8 cellular contexts compared by ENCODE assay signal in the genomic region with DNA sequence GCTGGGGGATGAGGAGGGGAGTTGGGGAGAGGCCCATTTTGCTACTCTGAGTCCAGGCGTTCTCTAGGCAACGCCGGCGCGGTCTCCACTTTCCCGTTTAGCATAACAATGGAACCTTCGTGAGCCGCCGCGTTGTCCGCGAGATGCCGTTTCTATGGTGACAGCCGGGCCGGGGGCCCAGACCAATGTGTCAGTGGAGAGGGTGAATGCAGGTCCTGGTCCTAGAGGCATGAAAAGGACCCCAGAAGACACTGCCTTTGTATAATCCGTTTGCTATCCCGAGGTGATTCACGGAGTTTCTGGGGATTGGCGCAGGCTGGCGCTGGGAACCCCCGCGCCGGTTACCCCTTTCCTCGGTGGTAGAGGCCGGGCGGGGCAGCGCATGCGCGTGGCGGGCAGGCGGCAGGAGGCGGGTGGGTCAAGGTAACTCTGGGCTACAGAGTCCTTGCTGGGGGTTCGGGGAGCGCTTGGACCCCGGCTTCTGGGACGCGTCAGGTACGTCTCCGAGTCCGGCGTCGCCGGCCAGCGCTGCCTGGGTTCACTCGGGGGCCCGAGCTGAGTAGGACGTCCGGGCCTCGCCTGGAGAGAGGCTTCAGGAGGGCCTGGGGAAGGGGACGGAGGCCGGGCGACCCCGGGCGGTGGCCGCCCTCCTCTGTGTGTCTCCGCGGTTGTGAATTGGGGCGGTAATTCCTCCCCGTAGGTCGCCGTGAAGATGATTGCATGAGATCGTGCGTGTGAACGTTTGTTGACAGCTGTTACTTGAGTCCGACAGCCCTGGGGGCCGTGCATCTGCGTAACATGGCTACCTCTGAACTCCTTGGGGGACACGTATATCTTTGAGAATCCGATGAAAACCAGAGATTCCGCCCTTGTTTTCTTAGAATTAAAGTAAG. TPM values are rescaled to one million over a fixed set of nuclear protein-coding genes. Genes with fewer than 3 reads are reported as not detected.
DNase-seq lines count a peak whose midpoint lies in the region; ATAC-seq, FAIRE-seq and TF ChIP-seq lines count a peak whose summit lies in the region.

A gene (plus strand): TSS at position 383 of the 893 bp plus-strand sequence. CDS start 11,417 bp downstream, outside the sequence.
A gene (minus strand): TSS at position 137 of the 893 bp plus-strand sequence. CDS start 6,224 bp downstream, outside the sequence.

- H3K4me3 ChIP-seq in epithelial cell of proximal tubule (ENCODE audit: low read depth, low read length) = peak within 1 kb of the TSS; percentile 96
- H3K4me3 ChIP-seq in mucosa of descending colon = peak within 1 kb of the TSS; percentile 86

- peak within 1 kb of the TSS; percentile 96 to 99 (median 99) for H3K27ac Mint-ChIP-seq in IgD-negative memory B cell

- intact Hi-C loops in mucosa of descending colon (cut with DNase I, micrococcal nuclease) = no loop called here

- no peaks in the 10 kb centered on the region for H3K36me3 ChIP-seq in mucosa of descending colon (ENCODE audit: low read depth)

- H3K4me1 ChIP-seq in mucosa of descending colon (ENCODE audit: low read depth) = peaks cover 15% of the 10 kb centered on the region

- H3K36me3 Mint-ChIP-seq in IgD-negative memory B cell = no peaks in the 10 kb centered on the region

- TF ChIP-seq CTCF in D721Med (IDR thresholded peaks at IDR 0.05; ENCODE audit: insufficient read depth, missing control alignments) (no peak), epithelial cell of proximal tubule (conservative IDR thresholded peaks at IDR 0.05; ENCODE audit: low read depth, low read length) (no peak), mucosa of descending colon (IDR thresholded peaks at IDR 0.05) (no peak)

- FAIRE-seq in D721Med (lab: Jason Lieb, UNC) = no peak

- peak within 1 kb of the TSS; percentile 94 to 99 (median 97) for H3K4me3 Mint-ChIP-seq in IgD-negative memory B cell

- ATAC-seq in GM21529 (IDR thresholded peaks at IDR 0.05; ENCODE audit: unreplicated experiment) = peak; percentile 65
- ATAC-seq in mucosa of descending colon = peak; percentile 95

- no peaks in the 10 kb centered on the region for H3K9me3 Mint-ChIP-seq in IgD-negative memory B cell

- peaks cover 0 to 14% (median 12%) of the 10 kb centered on the region in 3 donors for H3K4me1 Mint-ChIP-seq in IgD-negative memory B cell

- DNase-seq in D721Med (ENCODE audit: insufficient read length, low spot score) = peak; percentile 77
- DNase-seq in OCI-M2 (lab: John Stamatoyannopoulos, UW; ENCODE audit: unreplicated experiment) = peak; percentile 61
- DNase-seq in activated T-cell treated with anti-CD3 and anti-CD28 coated beads, Interleukin-2, amount 50 U/mL, for 1 hour = peak; percentile 92
- DNase-seq in epithelial cell of proximal tubule (ENCODE audit: low read depth) = no peak
- peak; percentile 91 to 92 (median 91) for DNase-seq in mucosa of descending colon
- peak; percentile 72 to 77 for DNase-seq in stimulated activated CD8-positive, alpha-beta memory T cell treated with anti-CD3 and anti-CD28 coated beads, Interleukin-2, amount 100 ng/mL, for 48 hours (ENCODE audit: low read depth in 2 of 2)

- H3K27me3 Mint-ChIP-seq in IgD-negative memory B cell = no peaks in the 10 kb centered on the region

- no peaks in the 10 kb centered on the region for H3K9me3 ChIP-seq in mucosa of descending colon

RNA-seq across cellular contexts. Expression of the first gene that starts in this region (rescaled TPM):
- polyA plus RNA-seq in IgD-negative memory B cell = 4.9 TPM
- total RNA-seq in epithelial cell of proximal tubule = 26.1 and 28.9 TPM in 2 replicates
- total RNA-seq in mucosa of descending colon = 10 to 100 TPM; 22.8 to 46.5 (median 30.0) TPM

RNA-seq across cellular contexts. Expression of the second gene that starts in this region (rescaled TPM):
- polyA plus RNA-seq in IgD-negative memory B cell = not detected
- 1.0 and 2.0 TPM in 2 replicates for total RNA-seq in epithelial cell of proximal tubule
- 1 to 10 TPM in 2 of 3 donors, under 1 TPM in 1; 0.52 to 1.5 (median 1.3) TPM for total RNA-seq in mucosa of descending colon
